ENCODE assay signal across 23 cellular contexts in genomic region chr4:140875751-140876389, GRCh38.
DNase-seq lines count a peak whose midpoint lies in the region; ATAC-seq, FAIRE-seq and TF ChIP-seq lines count a peak whose summit lies in the region.
"Had no signal": no experiment of that assay in that cellular context is flagged by ENCODE, and none has a peak within 500 bp of the region (broad histone marks: within the 10 kb centered on the region; RNA-seq: fewer than 3 reads in every experiment).

No MANE protein-coding gene starts in this region.

- no peaks in the 10 kb centered on the region for H3K9me3 Mint-ChIP-seq in activated naive CD4-positive, alpha-beta T cell treated with anti-CD3 and anti-CD28 coated beads, Interleukin-2, amount 10 ng/mL, durations not matched to agents 7 days and 5 days
- H3K9me3 Mint-ChIP-seq in activated T-helper 2 cell treated with anti-CD3 and anti-CD28 coated beads, Interferon-gamma antibody, Interleukin-2, Interleukin-4, amounts not matched to agents 10 μg/mL and 5 μg/mL and 100 μg/mL, durations not matched to agents 14 hours and 24 hours and 36 hours = no peaks in the 10 kb centered on the region

- H3K4me1 Mint-ChIP-seq in activated naive CD4-positive, alpha-beta T cell treated with anti-CD3 and anti-CD28 coated beads, Interleukin-2, amount 10 ng/mL, durations not matched to agents 7 days and 5 days = no peaks in the 10 kb centered on the region
- no peaks in the 10 kb centered on the region for H3K4me1 Mint-ChIP-seq in activated T-helper 2 cell treated with anti-CD3 and anti-CD28 coated beads, Interferon-gamma antibody, Interleukin-2, Interleukin-4, amounts not matched to agents 10 μg/mL and 5 μg/mL and 100 μg/mL, durations not matched to agents 14 hours and 24 hours and 36 hours (ENCODE audit: low read depth)
- H3K4me1 Mint-ChIP-seq: activated CD4-positive, alpha-beta T cell treated with anti-CD3 and anti-CD28 coated beads, Interleukin-2, amount 10 ng/mL, durations not matched to agents 7 days and 5 days had no signal

- no peak overlapping the region for H3K27ac Mint-ChIP-seq in activated naive CD4-positive, alpha-beta T cell treated with anti-CD3 and anti-CD28 coated beads, Interleukin-2, amount 10 ng/mL, durations not matched to agents 7 days and 5 days
- no peak overlapping the region for H3K27ac Mint-ChIP-seq in activated T-helper 2 cell treated with anti-CD3 and anti-CD28 coated beads, Interferon-gamma antibody, Interleukin-2, Interleukin-4, amounts not matched to agents 10 μg/mL and 5 μg/mL and 100 μg/mL, durations not matched to agents 14 hours and 24 hours and 36 hours
- H3K27ac Mint-ChIP-seq: activated CD4-positive, alpha-beta T cell treated with anti-CD3 and anti-CD28 coated beads, Interleukin-2, amount 10 ng/mL, durations not matched to agents 7 days and 5 days had no signal

- CTCF ChIA-PET in activated naive CD4-positive, alpha-beta T cell treated with anti-CD3 and anti-CD28 coated beads, Interleukin-2, amount 10 ng/mL, durations not matched to agents 7 days and 5 days (lab: Charles Lee) = interaction anchor here (1.4 kb wide), 1 partner anchor 17 kb away, joined by 3 read pairs; no protein-coding TSS in a partner anchor

- no peak overlapping the region for H3K4me3 ChIP-seq in SJCRH30
- H3K4me3 ChIP-seq: esophagus squamous epithelium had no signal

- DNase-seq in D721Med (ENCODE audit: insufficient read length, low spot score) = no peak
- DNase-seq in NCI-H1417 treated with DMSO at 0.1 percent for 48 hours (lab: John Stamatoyannopoulos, UW) = peak; percentile 23
- peak; percentile 5 to 35 for DNase-seq in SJCRH30
- peak; percentile 12 for DNase-seq in medulla oblongata (ENCODE audit: extremely low spot score)
- DNase-seq in activated naive CD4-positive, alpha-beta T cell treated with anti-CD3 and anti-CD28 coated beads, Interleukin-2, amount 10 ng/mL, durations not matched to agents 7 days and 5 days = no peak
- DNase-seq in activated T-helper 2 cell treated with anti-CD3 and anti-CD28 coated beads, Interferon-gamma antibody, Interleukin-2, Interleukin-4, amounts not matched to agents 10 μg/mL and 5 μg/mL and 100 μg/mL, durations not matched to agents 14 hours and 24 hours and 36 hours (ENCODE audit: low spot score) = no peak
- no peak for DNase-seq in H4 (ENCODE audit: low spot score)
- DNase-seq: activated CD4-positive, alpha-beta T cell treated with anti-CD3 and anti-CD28 coated beads, Interleukin-2, amount 10 ng/mL, durations not matched to agents 7 days and 5 days; activated CD8-positive, alpha-beta memory T cell treated with anti-CD3 and anti-CD28 coated beads, Interleukin-2, amount 50 U/mL, for 4 hours; activated gamma-delta T cell treated with Interleukin-2 at 50 U/mL for 16 hours; amygdala; DMS53; effector CD8-positive, alpha-beta T cell; esophagus squamous epithelium; KG1; left cardiac atrium; stimulated activated CD8-positive, alpha-beta memory T cell treated with anti-CD3 and anti-CD28 coated beads, Interleukin-4, amount 100 ng/mL, for 48 hours; substantia nigra; T-helper 1 cell had no signal

- TF ChIP-seq CTCF in D721Med (IDR thresholded peaks at IDR 0.05; ENCODE audit: insufficient read depth, missing control alignments) = no peak

- H3K27me3 ChIP-seq in SJCRH30 = no peaks in the 10 kb centered on the region
- H3K27me3 ChIP-seq: esophagus squamous epithelium had no signal

- peak; percentile 6 for FAIRE-seq in D721Med (lab: Jason Lieb, UNC)
- FAIRE-seq: urothelium cell line had no signal

- no peak for ATAC-seq in GM19452 (IDR thresholded peaks at IDR 0.05; ENCODE audit: unreplicated experiment)
- ATAC-seq: left cardiac atrium had no signal

- H3K4me1 ChIP-seq in SJCRH30 = peaks cover 8% of the 10 kb centered on the region
- H3K4me1 ChIP-seq: esophagus squamous epithelium had no signal

- no peaks in the 10 kb centered on the region; the same call in 1 of the 2 replicates for H3K36me3 ChIP-seq in SJCRH30
- H3K36me3 ChIP-seq: esophagus squamous epithelium had no signal

- H3K27ac ChIP-seq in SJCRH30 = no peak overlapping the region
- H3K27ac ChIP-seq: C4-2B, esophagus squamous epithelium had no signal

- H3K9me3 ChIP-seq in SJCRH30 (replicated peaks) = peaks cover 3% of the 10 kb centered on the region; the same call in 1 of the 2 replicates
- H3K9me3 ChIP-seq: esophagus squamous epithelium had no signal

- intact Hi-C loops in activated T-helper 2 cell treated with anti-CD3 and anti-CD28 coated beads, Interferon-gamma antibody, Interleukin-2, Interleukin-4, amounts not matched to agents 10 μg/mL and 5 μg/mL and 100 μg/mL, durations not matched to agents 14 hours and 24 hours and 36 hours (cut with micrococcal nuclease) = no loop called here

- no peak overlapping the region for H3K4me3 Mint-ChIP-seq in activated naive CD4-positive, alpha-beta T cell treated with anti-CD3 and anti-CD28 coated beads, Interleukin-2, amount 10 ng/mL, durations not matched to agents 7 days and 5 days
- H3K4me3 Mint-ChIP-seq in activated T-helper 2 cell treated with anti-CD3 and anti-CD28 coated beads, Interferon-gamma antibody, Interleukin-2, Interleukin-4, amounts not matched to agents 10 μg/mL and 5 μg/mL and 100 μg/mL, durations not matched to agents 14 hours and 24 hours and 36 hours (ENCODE audit: low read depth) = no peak overlapping the region
- H3K4me3 Mint-ChIP-seq: activated CD4-positive, alpha-beta T cell treated with anti-CD3 and anti-CD28 coated beads, Interleukin-2, amount 10 ng/mL, durations not matched to agents 7 days and 5 days; neural crest cell had no signal

- no peaks in the 10 kb centered on the region for H3K27me3 Mint-ChIP-seq in activated naive CD4-positive, alpha-beta T cell treated with anti-CD3 and anti-CD28 coated beads, Interleukin-2, amount 10 ng/mL, durations not matched to agents 7 days and 5 days
- peaks cover 13% of the 10 kb centered on the region for H3K27me3 Mint-ChIP-seq in activated T-helper 2 cell treated with anti-CD3 and anti-CD28 coated beads, Interferon-gamma antibody, Interleukin-2, Interleukin-4, amounts not matched to agents 10 μg/mL and 5 μg/mL and 100 μg/mL, durations not matched to agents 14 hours and 24 hours and 36 hours (ENCODE audit: low read depth)

- no peaks in the 10 kb centered on the region for H3K36me3 Mint-ChIP-seq in activated naive CD4-positive, alpha-beta T cell treated with anti-CD3 and anti-CD28 coated beads, Interleukin-2, amount 10 ng/mL, durations not matched to agents 7 days and 5 days
- H3K36me3 Mint-ChIP-seq in activated T-helper 2 cell treated with anti-CD3 and anti-CD28 coated beads, Interferon-gamma antibody, Interleukin-2, Interleukin-4, amounts not matched to agents 10 μg/mL and 5 μg/mL and 100 μg/mL, durations not matched to agents 14 hours and 24 hours and 36 hours (ENCODE audit: low read depth) = no peaks in the 10 kb centered on the region

Comparison
In these comparisons a context has a peak if more than half of its experiments do, and no peak if none do; other contexts are left out.
1. DNase-seq: peak in NCI-H1417 treated with DMSO at 0.1 percent for 48 hours (single experiment), SJCRH30 (2 of 2) and medulla oblongata (single experiment); none in D721Med (single experiment), activated naive CD4-positive, alpha-beta T cell treated with anti-CD3 and anti-CD28 coated beads, Interleukin-2, amount 10 ng/mL, durations not matched to agents 7 days and 5 days (single experiment), activated T-helper 2 cell treated with anti-CD3 and anti-CD28 coated beads, Interferon-gamma antibody, Interleukin-2, Interleukin-4, amounts not matched to agents 10 μg/mL and 5 μg/mL and 100 μg/mL, durations not matched to agents 14 hours and 24 hours and 36 hours (single experiment) and H4 (single experiment).